In genomic region chr18:3213231-3214059, GRCh38 we compare ENCODE assay signal across 11 cellular contexts. TPM values are rescaled to one million over a fixed set of nuclear protein-coding genes. Genes with fewer than 3 reads are reported as not detected.
DNase-seq lines count a peak whose midpoint lies in the region; ATAC-seq, FAIRE-seq and TF ChIP-seq lines count a peak whose summit lies in the region.
"Had no signal": no experiment of that assay in that cellular context is flagged by ENCODE, and none has a peak within 500 bp of the region (broad histone marks: within the 10 kb centered on the region; RNA-seq: fewer than 3 reads in every experiment).

No MANE protein-coding gene starts in this region.

- DNase-seq in cardiac muscle cell (ENCODE audit: low read depth in 1 of 2, low spot score in 1 of 2) (peak in 1 of 2 donors; percentile 20), cardiac septum (ENCODE audit: low spot score) (no peak), OCI-M1 (lab: John Stamatoyannopoulos, UW) (peak; percentile 66), endothelial cell of umbilical vein (ENCODE audit: low read depth, low spot score) (peak; percentile 10), mucosa of gallbladder (ENCODE audit: low spot score) (no peak), mammary epithelial cell (no peak)
- DNase-seq: cortex of kidney, posterior cingulate gyrus, SHP77 treated with DMSO at 0.1 percent for 48 hours had no signal

- WGBS in mammary epithelial cell (ENCODE audit: low coverage, missing lambda C conversion rate): 62% methylated on average over 6 of the region's 6 CpGs

- H3K79me2 ChIP-seq in endothelial cell of umbilical vein (ENCODE audit: control insufficient read depth, insufficient read depth, low read length): no peaks in the 10 kb centered on the region
- H3K79me2 ChIP-seq in mammary epithelial cell (ENCODE audit: insufficient read depth, low read length): no peaks in the 10 kb centered on the region

- no peaks in the 10 kb centered on the region for H3K9me1 ChIP-seq in endothelial cell of umbilical vein (replicated peaks; ENCODE audit: control insufficient read depth, extremely low read depth, insufficient read depth, low read length)

- H3K36me3 ChIP-seq in cardiac muscle cell: peaks cover 34% of the 10 kb centered on the region
- no peaks in the 10 kb centered on the region for H3K36me3 ChIP-seq in endothelial cell of umbilical vein (ENCODE audit: control insufficient read depth in 2 of 2, extremely low read depth in 1 of 2, insufficient read depth in 2 of 2, low read length in 2 of 2)
- H3K36me3 ChIP-seq in subcutaneous abdominal adipose tissue (ENCODE audit: control insufficient read depth in 5 of 5, insufficient read depth in 5 of 5, low read length in 5 of 5): peaks cover 0 to 8% (median 5%) of the 10 kb centered on the region in 5 donors
- H3K36me3 ChIP-seq in mammary epithelial cell (ENCODE audit: insufficient read depth, low read length): no peaks in the 10 kb centered on the region

- BruUV-seq in endothelial cell of umbilical vein (replicated peaks; lab: Mats Ljungman, UMichigan) (no TSS peak), mammary epithelial cell (replicated peaks; lab: Mats Ljungman, UMichigan) (no TSS peak)

- TF ChIP-seq CTCF in cardiac muscle cell (IDR thresholded peaks at IDR 0.05; ENCODE audit: low read depth, low read length): no peak
- TF ChIP-seq CTCF in endothelial cell of umbilical vein (IDR thresholded peaks at IDR 0.05; ENCODE audit: extremely low read depth in 1 of 2, insufficient read depth in 1 of 2, low read depth in 1 of 2, low read length in 2 of 2): no peak
- TF ChIP-seq CTCF in mammary epithelial cell (conservative IDR thresholded peaks at IDR 0.05 in 1 of 2, IDR thresholded peaks at IDR 0.05 in 1 of 2; ENCODE audit: extremely low read depth in 1 of 2, insufficient read depth in 1 of 2, low read depth in 1 of 2, low read length in 2 of 2): no peak

- ATAC-seq in HG03469 (IDR thresholded peaks at IDR 0.05; ENCODE audit: unreplicated experiment): no peak

- H3K9me3 ChIP-seq in cardiac muscle cell (ENCODE audit: low read depth) (no peaks in the 10 kb centered on the region), endothelial cell of umbilical vein (replicated peaks; ENCODE audit: control insufficient read depth, insufficient read depth, low read length) (no peaks in the 10 kb centered on the region), subcutaneous abdominal adipose tissue (ENCODE audit: control insufficient read depth in 5 of 5, low read length in 5 of 5) (no peaks in the 10 kb centered on the region), mammary epithelial cell (replicated peaks; ENCODE audit: insufficient read depth, low read length) (no peaks in the 10 kb centered on the region)

- peak; percentile 24 for FAIRE-seq in endothelial cell of umbilical vein (lab: Jason Lieb, UNC)

- in situ Hi-C loops in mammary epithelial cell (cut with MboI; ENCODE audit: low sequenced_read_pairs in 2 of 2): no loop called here

- H4K20me1 ChIP-seq in endothelial cell of umbilical vein (replicated peaks; ENCODE audit: control insufficient read depth, extremely low read depth, insufficient read depth, low read length): no peaks in the 10 kb centered on the region
- no peaks in the 10 kb centered on the region for H4K20me1 ChIP-seq in mammary epithelial cell (ENCODE audit: insufficient read depth, low read length)

- H3K27ac ChIP-seq in cardiac muscle cell: peak overlapping the region; percentile 92
- H3K27ac ChIP-seq in endothelial cell of umbilical vein (ENCODE audit: insufficient read depth, low read depth, low read length): no peak overlapping the region
- H3K27ac ChIP-seq in subcutaneous abdominal adipose tissue (ENCODE audit: low read depth, low read length): peak overlapping the region; percentile 76
- no peak overlapping the region for H3K27ac ChIP-seq in mammary epithelial cell (ENCODE audit: insufficient read depth, low read depth, low read length)

- peak overlapping the region; percentile 16 for H3K4me3 ChIP-seq in cardiac muscle cell
- H3K4me3 ChIP-seq in endothelial cell of umbilical vein (replicated peaks in 1 of 3; ENCODE audit: insufficient read depth in 1 of 3, low read depth in 1 of 3, low read length in 3 of 3): no peak overlapping the region
- no peak overlapping the region for H3K4me3 ChIP-seq in subcutaneous abdominal adipose tissue (ENCODE audit: low read depth in 1 of 5, low read length in 5 of 5)
- H3K4me3 ChIP-seq in mammary epithelial cell (replicated peaks in 1 of 3; ENCODE audit: insufficient read depth in 1 of 3, low read depth in 2 of 3, low read length in 3 of 3): no peak overlapping the region

- CTCF ChIA-PET in endothelial cell of umbilical vein (lab: Charles Lee): interaction anchor here (1.3 kb wide), 1 partner anchor 16 kb away, joined by 4 read pairs; no protein-coding TSS in a partner anchor
- CTCF ChIA-PET in mammary epithelial cell (lab: Charles Lee; ENCODE audit: low non-redundant PET): no interaction called here

- POLR2A ChIA-PET in endothelial cell of umbilical vein (lab: Charles Lee): no interaction called here

- H3K9ac ChIP-seq in endothelial cell of umbilical vein (replicated peaks; ENCODE audit: extremely low read depth, insufficient read depth, low read length): no peak overlapping the region
- H3K9ac ChIP-seq in subcutaneous abdominal adipose tissue (ENCODE audit: low read length in 5 of 5): no peak overlapping the region
- no peak overlapping the region for H3K9ac ChIP-seq in mammary epithelial cell (ENCODE audit: insufficient read depth, low read length)

- H3K27me3 ChIP-seq in cardiac muscle cell: no peaks in the 10 kb centered on the region
- peaks cover 4 to 10% of the 10 kb centered on the region in 2 experiments for H3K27me3 ChIP-seq in endothelial cell of umbilical vein (ENCODE audit: control insufficient read depth in 2 of 2, insufficient read depth in 2 of 2, low read length in 2 of 2)
- no peaks in the 10 kb centered on the region for H3K27me3 ChIP-seq in subcutaneous abdominal adipose tissue (ENCODE audit: control insufficient read depth in 5 of 5, insufficient read depth in 4 of 5, low read length in 5 of 5)
- no peaks in the 10 kb centered on the region for H3K27me3 ChIP-seq in mammary epithelial cell (ENCODE audit: insufficient read depth, low read length)

- no peak overlapping the region for H2AFZ ChIP-seq in endothelial cell of umbilical vein (ENCODE audit: low read depth, low read length)
- H2AFZ ChIP-seq in mammary epithelial cell (ENCODE audit: low read depth, low read length): no peak overlapping the region

- dilution Hi-C loops in endothelial cell of umbilical vein (cut with MboI; ENCODE audit: extremely low pct_ligation_motif_present, low sequenced_read_pairs) (no loop called here), mammary epithelial cell (cut with HindIII; ENCODE audit: low sequenced_read_pairs) (no loop called here)

- peaks cover 63% of the 10 kb centered on the region for H3K4me1 ChIP-seq in cardiac muscle cell (ENCODE audit: low read depth)
- no peaks in the 10 kb centered on the region for H3K4me1 ChIP-seq in endothelial cell of umbilical vein (ENCODE audit: control insufficient read depth, extremely low read depth, insufficient read depth, low read length)
- peaks cover 0 to 44% (median 35%) of the 10 kb centered on the region in 5 donors for H3K4me1 ChIP-seq in subcutaneous abdominal adipose tissue (ENCODE audit: control insufficient read depth in 5 of 5, insufficient read depth in 5 of 5, low read length in 5 of 5)
- no peaks in the 10 kb centered on the region for H3K4me1 ChIP-seq in mammary epithelial cell (ENCODE audit: insufficient read depth, low read length)

- H3K4me2 ChIP-seq in endothelial cell of umbilical vein (ENCODE audit: insufficient read depth, low read length) (no peak overlapping the region), mammary epithelial cell (ENCODE audit: insufficient read depth, low read depth, low read length) (no peak overlapping the region)

- intact Hi-C loops in cardiac septum (cut with DNase I) (no loop called here), endothelial cell of umbilical vein (cut with micrococcal nuclease) (no loop called here), mammary epithelial cell (cut with micrococcal nuclease) (no loop called here)

- no peak for TF ChIP-seq POLR2A in endothelial cell of umbilical vein (IDR thresholded peaks at IDR 0.05; ENCODE audit: low read depth, low read length)

RNA-seq across cellular contexts. Expression of gene MYOM1, which starts 6.3 kb away (rescaled TPM):
- total RNA-seq in cardiac muscle cell (209 and 219 TPM in 2 replicates), cardiac septum (878 TPM), endothelial cell of umbilical vein (not detected in 2 replicates), mucosa of gallbladder (138 TPM), mammary epithelial cell (under 1 TPM; 0.12 to 0.50 TPM)
- polyA plus RNA-seq in cardiac muscle cell (182 and 194 TPM in 2 replicates), endothelial cell of umbilical vein (0.05 and 0.08 TPM in 2 replicates), mammary epithelial cell (0.08 TPM)
- 0.05 and 0.07 TPM in 2 replicates for polyA plus RNA-seq in endothelial cell of umbilical vein (2011; cell fraction: cytosol; rRNA removed)
- 0.05 and 0.29 TPM in 2 replicates for polyA plus RNA-seq in endothelial cell of umbilical vein (2011; cell fraction: nucleus; rRNA removed)
- 0.15 and 0.33 TPM in 2 replicates for polyA plus RNA-seq in endothelial cell of umbilical vein (2012)
- polyA minus RNA-seq in endothelial cell of umbilical vein (not detected in 2 replicates), mammary epithelial cell (not detected)
- not detected for polyA minus RNA-seq in endothelial cell of umbilical vein (2011; cell fraction: cytosol; rRNA and poly(A)+ RNA removed)
- polyA minus RNA-seq in endothelial cell of umbilical vein (2011; cell fraction: nucleus; rRNA and poly(A)+ RNA removed): not detected in 2 replicates

RNA-seq across cellular contexts. Expression of gene MYL12A, which starts 34.2 kb away (rescaled TPM):
- total RNA-seq in cardiac muscle cell (152 and 195 TPM in 2 replicates), cardiac septum (4,186 TPM), endothelial cell of umbilical vein (793 and 796 TPM in 2 replicates), mucosa of gallbladder (369 TPM), mammary epithelial cell (100 to 1,000 TPM; 429 to 570 TPM)
- polyA plus RNA-seq in cardiac muscle cell (321 and 420 TPM in 2 replicates), endothelial cell of umbilical vein (532 and 597 TPM in 2 replicates), mammary epithelial cell (487 TPM)
- polyA plus RNA-seq in endothelial cell of umbilical vein (2011; cell fraction: cytosol; rRNA removed): 814 and 900 TPM in 2 replicates
- 350 and 406 TPM in 2 replicates for polyA plus RNA-seq in endothelial cell of umbilical vein (2011; cell fraction: nucleus; rRNA removed)
- polyA plus RNA-seq in endothelial cell of umbilical vein (2012): 760 and 962 TPM in 2 replicates
- polyA minus RNA-seq in endothelial cell of umbilical vein (489 and 516 TPM in 2 replicates), mammary epithelial cell (414 TPM)
- polyA minus RNA-seq in endothelial cell of umbilical vein (2011; cell fraction: cytosol; rRNA and poly(A)+ RNA removed): 117 TPM
- 214 and 242 TPM in 2 replicates for polyA minus RNA-seq in endothelial cell of umbilical vein (2011; cell fraction: nucleus; rRNA and poly(A)+ RNA removed)

RNA-seq across cellular contexts. Expression of gene MYL12B, which starts 48.5 kb away (rescaled TPM):
- total RNA-seq in cardiac muscle cell: 74.8 and 137 TPM in 2 replicates
- polyA plus RNA-seq in cardiac muscle cell: 211 and 299 TPM in 2 replicates
- 228 TPM for total RNA-seq in cardiac septum
- total RNA-seq in endothelial cell of umbilical vein: 634 and 638 TPM in 2 replicates
- 681 and 724 TPM in 2 replicates for polyA plus RNA-seq in endothelial cell of umbilical vein
- 1,207 and 1,302 TPM in 2 replicates for polyA plus RNA-seq in endothelial cell of umbilical vein (2011; cell fraction: cytosol; rRNA removed)
- 415 and 445 TPM in 2 replicates for polyA plus RNA-seq in endothelial cell of umbilical vein (2011; cell fraction: nucleus; rRNA removed)
- polyA plus RNA-seq in endothelial cell of umbilical vein (2012): 703 and 1,019 TPM in 2 replicates
- polyA minus RNA-seq in endothelial cell of umbilical vein: 483 and 580 TPM in 2 replicates
- 115 TPM for polyA minus RNA-seq in endothelial cell of umbilical vein (2011; cell fraction: cytosol; rRNA and poly(A)+ RNA removed)
- polyA minus RNA-seq in endothelial cell of umbilical vein (2011; cell fraction: nucleus; rRNA and poly(A)+ RNA removed): 85.9 and 87.1 TPM in 2 replicates
- 342 TPM for total RNA-seq in mucosa of gallbladder
- total RNA-seq in mammary epithelial cell: 100 to 1,000 TPM; 464 to 468 TPM
- 914 TPM for polyA plus RNA-seq in mammary epithelial cell
- 331 TPM for polyA minus RNA-seq in mammary epithelial cell

Comparison
In these comparisons a context has a peak if more than half of its experiments do, and no peak if none do; other contexts are left out.
1. DNase-seq: peak in OCI-M1 (single experiment) and endothelial cell of umbilical vein (single experiment); none in cardiac septum (single experiment), mucosa of gallbladder (single experiment) and mammary epithelial cell (single experiment).
2. H3K27ac ChIP-seq: peak in cardiac muscle cell (single experiment) and subcutaneous abdominal adipose tissue (single experiment); none in endothelial cell of umbilical vein (single experiment) and mammary epithelial cell (single experiment).
3. RNA of gene MYOM1, which starts 6.3 kb away (total RNA-seq): 878 TPM in cardiac septum (single experiment), 209 to 219 TPM in cardiac muscle cell and 138 TPM in mucosa of gallbladder (single experiment); 0.12 to 0.50 TPM in mammary epithelial cell and not detected in endothelial cell of umbilical vein; every median in the first group is over 10 times any median in the second.